12 cellular contexts compared by ENCODE assay signal in the genomic region with DNA sequence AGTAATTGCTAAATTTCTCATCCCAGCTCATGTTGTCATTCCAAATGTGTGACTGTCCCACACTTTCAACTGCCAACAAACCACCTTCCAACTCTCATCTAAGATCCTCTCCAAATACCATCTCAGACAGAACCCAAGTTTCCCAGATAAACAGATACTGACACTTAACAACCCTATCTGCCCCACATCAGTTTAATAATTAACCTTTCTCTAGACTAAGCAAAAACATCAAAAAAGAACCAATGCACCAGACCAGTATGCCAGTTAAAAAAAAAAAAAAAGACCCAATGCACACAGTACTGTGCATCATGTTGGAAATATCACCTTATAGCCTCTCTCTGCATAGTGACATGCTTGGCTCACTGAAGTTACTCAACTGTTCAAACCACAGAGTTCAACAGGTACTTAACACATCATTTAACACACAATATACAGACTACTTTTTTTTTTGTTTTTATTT. TPM values are rescaled to one million over a fixed set of nuclear protein-coding genes. Genes with fewer than 3 reads are reported as not detected.
A peak's percentile ranks its signal among the peaks of the same experiment; 100 is the strongest.
DNase-seq lines count a peak whose midpoint lies in the region; FAIRE-seq and TF ChIP-seq lines count a peak whose summit lies in the region.
"Had no signal": no experiment of that assay in that cellular context is flagged by ENCODE, and none has a peak within 500 bp of the region (broad histone marks: within the 10 kb centered on the region; RNA-seq: fewer than 3 reads in every experiment).

No MANE protein-coding gene starts in this region.

- H3K27me3 Mint-ChIP-seq in nephron (ENCODE audit: low read depth) = peaks cover 31% of the 10 kb centered on the region

- POLR2A ChIA-PET in HEK293T (lab: Yijun Ruan, JAX) = no interaction called here

- CTCF ChIA-PET in HEK293T (lab: Yijun Ruan, JAX) = no interaction called here

- H3K4me3 ChIP-seq in bronchial epithelial cell (ENCODE audit: low read depth, low read length) = no peak overlapping the region
- H3K4me3 ChIP-seq: HAP-1 had no signal

- TF ChIP-seq CTCF in bronchial epithelial cell (IDR thresholded peaks at IDR 0.05; ENCODE audit: insufficient read depth, low read length, severe bottlenecking) (no peak), nephron (IDR thresholded peaks at IDR 0.05; ENCODE audit: unreplicated experiment in 3 of 3) (no peak)

- no peaks in the 10 kb centered on the region for H3K36me3 Mint-ChIP-seq in nephron (ENCODE audit: low read depth)

- H3K9me3 Mint-ChIP-seq in nephron = no peaks in the 10 kb centered on the region

- DNase-seq in Caki2 (ENCODE audit: low read depth) = peak; percentile 95
- no peak for DNase-seq in HEK293T (ENCODE audit: extremely low spot score)
- DNase-seq in bronchial epithelial cell (ENCODE audit: low read depth) = peak; percentile 72
- no peak for DNase-seq in activated CD4-positive, CD25-positive, alpha-beta regulatory T cell (lab: John Stamatoyannopoulos, UW)
- no peak for DNase-seq in NCI-H345 (lab: John Stamatoyannopoulos, UW)
- DNase-seq in cerebellar cortex (ENCODE audit: low spot score) = no peak
- DNase-seq: activated CD4-positive, alpha-beta T cell treated with anti-CD3 and anti-CD28 coated beads for 48 hours; activated naive CD4-positive, alpha-beta T cell; NCI-H2029 treated with DMSO at 0.1 percent for 48 hours; stimulated activated CD4-positive, alpha-beta T cell treated with anti-CD3 and anti-CD28 coated beads, Interleukin-4, amount 100 ng/mL, for 4 hours had no signal

- H3K36me3 ChIP-seq in bronchial epithelial cell (ENCODE audit: control insufficient read depth, insufficient read depth, low read length) = no peaks in the 10 kb centered on the region
- H3K36me3 ChIP-seq: HAP-1 had no signal

- peak overlapping the region in 2 of 3 experiments; percentile 17 to 20 for H3K27ac Mint-ChIP-seq in nephron

- FAIRE-seq in bronchial epithelial cell (lab: Jason Lieb, UNC) = no peak

- peaks cover 7% of the 10 kb centered on the region for H3K4me1 Mint-ChIP-seq in nephron

- in situ Hi-C loops in Caki2 (cut with HindIII; ENCODE audit: low pct_unique_long_range_greater_than_20kb, low sequenced_read_pairs) = no loop called here

- H3K4me3 Mint-ChIP-seq in nephron = no peak overlapping the region

- H3K27me3 ChIP-seq in bronchial epithelial cell (ENCODE audit: control insufficient read depth, insufficient read depth, low read length) = no peaks in the 10 kb centered on the region

TF ChIP-seq in HEK293T, 16 proteins besides CTCF, POLR2A, EP300 and RAD21:
- TF ChIP-seq ZNF384 (IDR thresholded peaks at IDR 0.05) (peak; percentile 58; the same call in 1 of the 2 replicates), TARDBP (IDR thresholded peaks at IDR 0.05) (no peak), SP1 (IDR thresholded peaks at IDR 0.05) (no peak), FOXM1 (IDR thresholded peaks at IDR 0.05; ENCODE audit: borderline replicate concordance) (no peak), NFRKB (IDR thresholded peaks at IDR 0.05) (no peak), BHLHE40 (IDR thresholded peaks at IDR 0.05; ENCODE audit: borderline replicate concordance) (no peak), L3MBTL2 (conservative IDR thresholded peaks at IDR 0.05) (no peak)
TF ChIP-seq in HEK293T: peak in this region for 1.

RNA-seq across cellular contexts. Expression of a gene that starts 5.5 kb away (rescaled TPM):
- total RNA-seq in Caki2 (2014; rRNA removed; shearing (Covaris generic); ENCODE audit: low replicate concordance) = 2.0 and 3.3 TPM in 2 replicates
- 7.6 and 8.1 TPM in 2 replicates for total RNA-seq in bronchial epithelial cell

Comparison
In these comparisons a context has a peak if more than half of its experiments do, and no peak if none do; other contexts are left out.
1. DNase-seq: peak in Caki2 (single experiment) and bronchial epithelial cell (single experiment); none in HEK293T (single experiment), activated CD4-positive, CD25-positive, alpha-beta regulatory T cell (0 of 4), NCI-H345 (single experiment) and cerebellar cortex (single experiment).